ENCODE assay signal across 25 cellular contexts in the genomic region with DNA sequence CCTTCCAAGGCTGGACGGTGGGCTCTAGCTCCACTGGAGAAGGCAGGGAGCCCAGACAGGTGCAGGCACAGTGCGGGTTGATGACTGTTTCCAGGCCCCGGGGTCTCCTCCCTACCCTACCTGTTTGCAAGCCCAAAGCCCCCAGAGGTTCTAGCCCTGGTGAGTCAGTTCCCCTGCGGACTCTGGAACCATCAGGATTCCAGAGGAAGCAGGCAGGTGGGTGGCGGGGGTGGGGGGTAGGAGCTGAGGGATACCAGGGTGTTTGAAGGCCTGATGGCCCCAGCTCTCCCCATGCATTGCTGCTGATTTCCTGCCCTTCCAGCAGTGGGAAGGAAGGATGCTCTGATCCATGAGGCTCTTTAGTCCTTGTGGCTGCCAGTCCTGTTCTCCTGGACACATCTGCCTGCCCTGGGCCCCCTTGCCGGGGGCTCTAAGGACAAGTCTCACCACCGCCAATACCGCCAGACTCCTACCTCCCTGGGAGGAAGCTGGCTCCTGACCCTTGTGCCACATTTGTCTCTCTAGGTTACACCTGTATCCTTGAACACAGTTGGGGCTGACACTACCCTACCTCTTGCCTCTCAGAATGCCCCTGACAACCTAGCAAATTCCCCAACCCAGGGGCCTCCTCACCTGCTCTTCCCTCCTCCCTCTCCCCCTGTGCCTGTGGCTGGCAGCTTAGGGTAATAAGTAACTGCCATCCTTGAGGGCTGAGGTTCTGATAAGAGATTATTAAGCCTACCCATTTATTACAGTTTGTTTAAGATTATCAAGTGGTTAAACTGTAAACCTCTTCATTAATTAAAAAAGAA. TPM values are rescaled to one million over a fixed set of nuclear protein-coding genes. Genes with fewer than 3 reads are reported as not detected.
DNase-seq lines count a peak whose midpoint lies in the region; ATAC-seq, FAIRE-seq and TF ChIP-seq lines count a peak whose summit lies in the region.
"Had no signal": no experiment of that assay in that cellular context is flagged by ENCODE, and none has a peak within 500 bp of the region (broad histone marks: within the 10 kb centered on the region; RNA-seq: fewer than 3 reads in every experiment).

No MANE protein-coding gene starts in this region.

- peak overlapping the region; percentile 63 for H3K27ac Mint-ChIP-seq in GM23338
- H3K27ac Mint-ChIP-seq in activated CD4-positive, alpha-beta T cell treated with anti-CD3 and anti-CD28 coated beads, Interleukin-2, amount 10 ng/mL, durations not matched to agents 7 days and 5 days = no peak overlapping the region
- H3K27ac Mint-ChIP-seq: activated CD4-positive, alpha-beta memory T cell treated with anti-CD3 and anti-CD28 coated beads for 36 hours; CD8-positive, alpha-beta T cell; nephron progenitor cell had no signal

- no peak overlapping the region for H3K4me3 ChIP-seq in GM23338
- no peak overlapping the region for H3K4me3 ChIP-seq in iPS-20b (ENCODE audit: low read length)
- H3K4me3 ChIP-seq in pancreas = no peak overlapping the region
- H3K4me3 ChIP-seq: psoas muscle, skin epidermis, upper lobe of right lung had no signal

- peaks cover 34% of the 10 kb centered on the region for H4K20me1 ChIP-seq in GM23338 (replicated peaks; ENCODE audit: insufficient read depth)

- DNase-seq in GM23338 (ENCODE audit: low spot score) (no peak), NCI-H526 treated with DMSO at 0.1 percent for 48 hours (lab: John Stamatoyannopoulos, UW) (peak; percentile 54), pancreas (peak in 3 of 6 donors; percentile 43 to 51 (median 48)), SW 1271 (lab: John Stamatoyannopoulos, UW) (no peak)
- no peak for DNase-seq in activated CD4-positive, alpha-beta T cell treated with anti-CD3 and anti-CD28 coated beads, Interleukin-2, amount 10 ng/mL, durations not matched to agents 7 days and 5 days
- DNase-seq: activated CD4-positive, alpha-beta memory T cell treated with anti-CD3 and anti-CD28 coated beads for 36 hours; activated naive CD4-positive, alpha-beta T cell; activated T-cell treated with anti-CD3 and anti-CD28 coated beads, Interleukin-2, amount 50 U/mL, for 1 hour; anterior cingulate cortex; CD8-positive, alpha-beta T cell; central memory CD4-positive, alpha-beta T cell; islet precursor cell; NCI-H1105; nephron progenitor cell; psoas muscle; SHP77 treated with DMSO at 0.1 percent for 48 hours; stimulated activated CD4-positive, alpha-beta T cell treated with anti-CD3 and anti-CD28 coated beads, Interleukin-4, amount 100 ng/mL, for 24 hours; stimulated activated naive CD8-positive, alpha-beta T cell treated with anti-CD3 and anti-CD28 coated beads, Interleukin-15, amount 100 ng/mL, for 72 hours; T-helper 2 cell; upper lobe of right lung had no signal

- H3K4me2 ChIP-seq in GM23338 = no peak overlapping the region; the same call in 1 of the 2 replicates

- H3K4me3 Mint-ChIP-seq in GM23338 = no peak overlapping the region; the same call in 2 of the 3 replicates
- H3K4me3 Mint-ChIP-seq in activated CD4-positive, alpha-beta T cell treated with anti-CD3 and anti-CD28 coated beads, Interleukin-2, amount 10 ng/mL, durations not matched to agents 7 days and 5 days = no peak overlapping the region
- H3K4me3 Mint-ChIP-seq: activated CD4-positive, alpha-beta memory T cell treated with anti-CD3 and anti-CD28 coated beads for 36 hours; CD8-positive, alpha-beta T cell; nephron progenitor cell; stimulated activated naive CD8-positive, alpha-beta T cell treated with anti-CD3 and anti-CD28 coated beads, Interleukin-15, amount 100 ng/mL, for 72 hours had no signal

- H3K36me3 ChIP-seq in GM23338 (ENCODE audit: insufficient read depth) (no peaks in the 10 kb centered on the region), iPS-20b (ENCODE audit: insufficient read depth, low read depth, low read length) (no peaks in the 10 kb centered on the region; the same call in 1 of the 2 replicates), pancreas (no peaks in the 10 kb centered on the region)
- H3K36me3 ChIP-seq: upper lobe of right lung had no signal

- H3K9me3 ChIP-seq in iPS-20b (ENCODE audit: insufficient read depth, low read depth, low read length) (no peaks in the 10 kb centered on the region), pancreas (no peaks in the 10 kb centered on the region)
- H3K9me3 ChIP-seq: psoas muscle, upper lobe of right lung had no signal

- no peak for FAIRE-seq in pancreas (lab: Jason Lieb, UNC)

- intact Hi-C loops in pancreas (cut with DNase I) = no loop called here

- no peak for ATAC-seq in GM23338
- ATAC-seq in pancreas = peak; percentile 16 to 70 (median 58)
- no peak for ATAC-seq in GM19023 (IDR thresholded peaks at IDR 0.05; ENCODE audit: unreplicated experiment)
- ATAC-seq in HG03457 (IDR thresholded peaks at IDR 0.05; ENCODE audit: unreplicated experiment) = no peak
- ATAC-seq: CD8-positive, alpha-beta T cell; psoas muscle; stimulated activated naive CD8-positive, alpha-beta T cell treated with anti-CD3 and anti-CD28 coated beads, Interleukin-15, amount 100 ng/mL, for 72 hours; upper lobe of right lung had no signal

- 0 out of 2 replicates have a peak overlapping the region, but pooled peaks have one; percentile 11 for H3K9ac ChIP-seq in iPS-20b (ENCODE audit: low read depth, low read length)

- 43 to 62% methylated on average over 8 of the region's 8 CpGs for WGBS in pancreas, 2 donors

- no peaks in the 10 kb centered on the region for H3K9me3 Mint-ChIP-seq in GM23338
- no peaks in the 10 kb centered on the region for H3K9me3 Mint-ChIP-seq in activated CD4-positive, alpha-beta T cell treated with anti-CD3 and anti-CD28 coated beads, Interleukin-2, amount 10 ng/mL, durations not matched to agents 7 days and 5 days
- H3K9me3 Mint-ChIP-seq: activated CD4-positive, alpha-beta memory T cell treated with anti-CD3 and anti-CD28 coated beads for 36 hours; CD8-positive, alpha-beta T cell; nephron progenitor cell; stimulated activated naive CD8-positive, alpha-beta T cell treated with anti-CD3 and anti-CD28 coated beads, Interleukin-15, amount 100 ng/mL, for 72 hours had no signal

- no peak overlapping the region for H2AFZ ChIP-seq in GM23338

- peaks cover 99% of the 10 kb centered on the region for H3K79me2 ChIP-seq in GM23338 (replicated peaks; ENCODE audit: insufficient read depth)

- peaks cover 12% of the 10 kb centered on the region for H3K36me3 Mint-ChIP-seq in GM23338 (ENCODE audit: low read depth)
- no peaks in the 10 kb centered on the region for H3K36me3 Mint-ChIP-seq in activated CD4-positive, alpha-beta T cell treated with anti-CD3 and anti-CD28 coated beads, Interleukin-2, amount 10 ng/mL, durations not matched to agents 7 days and 5 days (ENCODE audit: low read depth)
- H3K36me3 Mint-ChIP-seq: CD8-positive, alpha-beta T cell had no signal

- H3K27ac ChIP-seq in GM23338 (ENCODE audit: low read depth) (no peak overlapping the region), iPS-20b (ENCODE audit: low read length) (no peak overlapping the region), pancreas (peak overlapping the region; percentile 42 to 76 (median 58))
- H3K27ac ChIP-seq: psoas muscle, skin epidermis had no signal

- H3K4me1 Mint-ChIP-seq in GM23338 = peaks cover 87% of the 10 kb centered on the region
- peaks cover 38% of the 10 kb centered on the region for H3K4me1 Mint-ChIP-seq in activated CD4-positive, alpha-beta T cell treated with anti-CD3 and anti-CD28 coated beads, Interleukin-2, amount 10 ng/mL, durations not matched to agents 7 days and 5 days

- H3K27me3 ChIP-seq in GM23338 (ENCODE audit: insufficient read depth) = no peaks in the 10 kb centered on the region
- no peaks in the 10 kb centered on the region for H3K27me3 ChIP-seq in iPS-20b (ENCODE audit: insufficient read depth, low read length)
- no peaks in the 10 kb centered on the region for H3K27me3 ChIP-seq in pancreas
- H3K27me3 ChIP-seq: upper lobe of right lung had no signal

- CTCF ChIA-PET in activated CD4-positive, alpha-beta T cell treated with anti-CD3 and anti-CD28 coated beads, Interleukin-2, amount 10 ng/mL, durations not matched to agents 7 days and 5 days (lab: Charles Lee) = interaction anchor here (0.6 to 1.2 kb wide), 2 partner anchors 10 to 21 kb away, joined by 3 read pairs; partner anchors contain the start of gene KCNK5

- H3F3A ChIP-seq in GM23338 (replicated peaks; ENCODE audit: low read depth) = peaks cover 19% of the 10 kb centered on the region; the same call in 1 of the 2 replicates

- peaks cover 9% of the 10 kb centered on the region for H3K27me3 Mint-ChIP-seq in GM23338 (ENCODE audit: insufficient read depth, low read depth, poor library complexity)
- no peaks in the 10 kb centered on the region for H3K27me3 Mint-ChIP-seq in activated CD4-positive, alpha-beta T cell treated with anti-CD3 and anti-CD28 coated beads, Interleukin-2, amount 10 ng/mL, durations not matched to agents 7 days and 5 days
- H3K27me3 Mint-ChIP-seq: activated CD4-positive, alpha-beta memory T cell treated with anti-CD3 and anti-CD28 coated beads for 36 hours; stimulated activated naive CD8-positive, alpha-beta T cell treated with anti-CD3 and anti-CD28 coated beads, Interleukin-15, amount 100 ng/mL, for 72 hours had no signal

- H3K9me2 ChIP-seq in GM23338 (ENCODE audit: insufficient read depth) = no peaks in the 10 kb centered on the region

- POLR2A ChIA-PET in activated CD4-positive, alpha-beta T cell treated with anti-CD3 and anti-CD28 coated beads, Interleukin-2, amount 10 ng/mL, durations not matched to agents 7 days and 5 days (lab: Charles Lee) = no interaction called here

- TF ChIP-seq CTCF in GM23338 (conservative IDR thresholded peaks at IDR 0.05; ENCODE audit: low read depth in 2 of 2) (no peak), pancreas (IDR thresholded peaks at IDR 0.05) (no peak)

- H3K4me1 ChIP-seq in GM23338 (ENCODE audit: insufficient read depth) (peaks cover 81% of the 10 kb centered on the region), iPS-20b (ENCODE audit: insufficient read depth, low read length) (peaks cover 40% of the 10 kb centered on the region), pancreas (peaks cover 48 to 80% (median 66%) of the 10 kb centered on the region in 3 donors)
- H3K4me1 ChIP-seq: psoas muscle had no signal

RNA-seq across cellular contexts. Expression of gene KCNK5, which starts 21.6 kb away (rescaled TPM):
- 54.8 and 57.4 TPM in 2 replicates for total RNA-seq in GM23338 (2014; rRNA removed; shearing (Covaris generic))
- 9.5 and 9.7 TPM in 2 replicates for polyA plus RNA-seq in GM23338 (2016; fragmentation: Nextera tagmentation; extraction: Ambion mirVana)
- 10 to 100 TPM; 10.8 to 32.4 (median 18.7) TPM for total RNA-seq in pancreas
- 10 to 100 TPM; 20.5 to 30.8 TPM for polyA plus RNA-seq in pancreas
- total RNA-seq in activated CD4-positive, alpha-beta T cell treated with anti-CD3 and anti-CD28 coated beads, Interleukin-2, amount 10 ng/mL, durations not matched to agents 7 days and 5 days = 1 to 10 TPM; 4.2 to 4.8 TPM
- total RNA-seq: dermis microvascular lymphatic vessel endothelial cell had no signal

Comparison
In these comparisons a context has a peak if more than half of its experiments do, and no peak if none do; other contexts are left out.
1. ATAC-seq: peak in pancreas (4 of 4); none in GM23338 (single experiment), GM19023 (single experiment) and HG03457 (single experiment).
2. H3K27ac ChIP-seq: peak in pancreas (4 of 4); none in GM23338 (single experiment) and iPS-20b (single experiment).